Comparison of ENCODE assay signal across 8 cellular contexts in the genomic region with DNA sequence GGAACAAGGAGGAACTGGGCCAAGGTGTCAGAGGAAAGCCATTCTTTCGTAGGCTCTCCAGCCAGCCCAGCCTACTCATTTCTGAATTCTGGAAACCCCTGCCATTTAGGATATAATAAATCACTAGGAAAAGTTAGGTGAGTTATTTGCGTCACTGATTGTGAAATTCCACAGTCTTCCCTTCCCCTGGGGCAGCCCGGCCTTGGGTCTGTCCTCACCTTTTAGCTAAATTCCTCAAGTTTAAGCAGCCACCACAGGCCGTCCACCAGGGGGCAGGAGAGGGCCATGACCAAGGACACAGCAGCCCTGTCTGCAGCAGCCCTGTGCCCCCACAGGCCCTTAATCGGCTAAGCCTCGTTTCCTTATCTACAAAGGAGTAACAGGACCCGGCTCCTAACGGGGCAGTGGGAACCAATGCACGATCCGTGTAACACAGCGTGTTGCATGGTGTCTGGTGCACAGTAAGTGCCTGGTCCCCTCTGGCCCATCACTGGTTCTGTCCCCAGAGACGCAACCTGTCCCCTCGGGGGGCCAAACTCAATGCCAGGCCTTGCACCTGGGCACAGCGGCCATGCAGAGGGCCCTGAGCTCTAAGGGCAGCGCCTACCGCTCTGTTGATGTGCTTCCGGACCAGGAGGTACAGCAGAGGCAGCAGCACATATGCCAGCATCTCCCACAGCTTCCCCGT. TPM values are rescaled to one million over a fixed set of nuclear protein-coding genes. Genes with fewer than 3 reads are reported as not detected.
DNase-seq lines count a peak whose midpoint lies in the region; ATAC-seq and TF ChIP-seq lines count a peak whose summit lies in the region.

No MANE protein-coding gene starts in this region.

- H3K4me2 ChIP-seq in DOHH2 (ENCODE audit: low read length) = no peak overlapping the region
- no peak overlapping the region for H3K4me2 ChIP-seq in KMS-11

- peak; percentile 80 for ATAC-seq in foreskin keratinocyte
- no peak for ATAC-seq in HG02981 (IDR thresholded peaks at IDR 0.05; ENCODE audit: unreplicated experiment)

- H3K27me3 ChIP-seq in DOHH2 (ENCODE audit: control insufficient read depth, low read length) = no peaks in the 10 kb centered on the region
- H3K27me3 ChIP-seq in KMS-11 (ENCODE audit: insufficient read depth, low read depth) = no peaks in the 10 kb centered on the region
- no peaks in the 10 kb centered on the region for H3K27me3 ChIP-seq in foreskin keratinocyte

- TF ChIP-seq CTCF in DOHH2 (IDR thresholded peaks at IDR 0.05; ENCODE audit: low read depth, low read length, poor library complexity, severe bottlenecking) = peak; percentile 97
- TF ChIP-seq CTCF in KMS-11 (conservative IDR thresholded peaks at IDR 0.05; ENCODE audit: low read depth, low read length) = peak; percentile 97
- TF ChIP-seq CTCF in foreskin keratinocyte (conservative IDR thresholded peaks at IDR 0.05) = peak; percentile 99

- no peak overlapping the region for H3K9ac ChIP-seq in KMS-11

- H3K4me3 ChIP-seq in DOHH2 (ENCODE audit: low read length) (no peak overlapping the region), KMS-11 (IDR thresholded peaks at IDR 0.05; ENCODE audit: insufficient read depth, low read depth, low read length) (no peak overlapping the region)

- peak; percentile 59 for DNase-seq in SHP77 treated with DMSO at 0.1 percent for 48 hours (lab: John Stamatoyannopoulos, UW)
- DNase-seq in activated effector memory CD4-positive, alpha-beta T cell treated with Interleukin-2 at 50 U/mL for 16 hours = peak; percentile 66
- DNase-seq in foreskin keratinocyte = peak; percentile 95 to 96
- peak in 52 of 56 donors; percentile 26 to 91 (median 70) for DNase-seq in nucleus accumbens (lab: John Stamatoyannopoulos, UW)
- peak; percentile 86 for DNase-seq in superior temporal gyrus (ENCODE audit: extremely low spot score)

- no peaks in the 10 kb centered on the region for H3K9me2 ChIP-seq in DOHH2 (replicated peaks; ENCODE audit: control insufficient read depth, low read length)

- H3K79me2 ChIP-seq in DOHH2 (ENCODE audit: control insufficient read depth, low read length) (no peaks in the 10 kb centered on the region), KMS-11 (ENCODE audit: insufficient read depth, low read depth) (no peaks in the 10 kb centered on the region)

- H4K20me1 ChIP-seq in DOHH2 (ENCODE audit: control insufficient read depth, insufficient read depth, low read depth, low read length) (no peaks in the 10 kb centered on the region), KMS-11 (ENCODE audit: insufficient read depth) (no peaks in the 10 kb centered on the region)

- no peak overlapping the region for H2AFZ ChIP-seq in KMS-11 (ENCODE audit: low read depth)

- no peaks in the 10 kb centered on the region for H3K9me3 ChIP-seq in DOHH2 (ENCODE audit: control insufficient read depth, insufficient read depth, low read length)

- H3K4me1 ChIP-seq in DOHH2 (ENCODE audit: control insufficient read depth, low read length) (peaks cover 15% of the 10 kb centered on the region), KMS-11 (ENCODE audit: low read depth, poor library complexity, severe bottlenecking) (no peaks in the 10 kb centered on the region), foreskin keratinocyte (peaks cover 15% of the 10 kb centered on the region)

- H3F3A ChIP-seq in DOHH2 (ENCODE audit: control insufficient read depth, insufficient read depth) = peaks cover 10% of the 10 kb centered on the region

- peaks cover 5% of the 10 kb centered on the region for H3K36me3 ChIP-seq in DOHH2 (ENCODE audit: control insufficient read depth, low read length)
- H3K36me3 ChIP-seq in KMS-11 (ENCODE audit: insufficient read depth) = no peaks in the 10 kb centered on the region

- H3K27ac ChIP-seq in DOHH2 (ENCODE audit: low read depth, low read length) (no peak overlapping the region), KMS-11 (no peak overlapping the region), foreskin keratinocyte (peak overlapping the region; percentile 65)

RNA-seq across cellular contexts. Expression of gene GPR157, which starts 18.1 kb away (rescaled TPM):
- 4.9 and 5.0 TPM in 2 replicates for total RNA-seq in foreskin keratinocyte
- 1.5 and 1.7 TPM in 2 replicates for polyA plus RNA-seq in foreskin keratinocyte

RNA-seq across cellular contexts. Expression of gene SLC2A5, which starts 41.4 kb away (rescaled TPM):
- 0.11 and 0.14 TPM in 2 replicates for total RNA-seq in foreskin keratinocyte
- 0.06 and 0.07 TPM in 2 replicates for polyA plus RNA-seq in foreskin keratinocyte
